In genomic region chr5:34022131-34022705, GRCh38 we compare ENCODE assay signal across 8 cellular contexts. TPM values are rescaled to one million over a fixed set of nuclear protein-coding genes. Genes with fewer than 3 reads are reported as not detected.
DNase-seq lines count a peak whose midpoint lies in the region; ATAC-seq, FAIRE-seq and TF ChIP-seq lines count a peak whose summit lies in the region.

No MANE protein-coding gene starts in this region.

- TF ChIP-seq CTCF in CD4-positive, alpha-beta T cell (IDR thresholded peaks at IDR 0.05), result no peak
- TF ChIP-seq CTCF in K562 (IDR thresholded peaks at IDR 0.05 in 2 of 3, conservative IDR thresholded peaks at IDR 0.05 in 1 of 3; ENCODE audit: insufficient read depth in 2 of 3, low read depth in 1 of 3, low read length in 3 of 3), result no peak

- WGBS in K562 (ENCODE audit: insufficient coverage, low coverage, missing lambda C conversion rate), result 3% methylated on average over 2 of the region's 2 CpGs

- H3K27me3 Mint-ChIP-seq in CD4-positive, alpha-beta T cell, result no peaks in the 10 kb centered on the region

- H3K79me2 ChIP-seq in K562 (ENCODE audit: control insufficient read depth, insufficient read depth, low read length), result no peaks in the 10 kb centered on the region

- no peak overlapping the region for H3K27ac ChIP-seq in CD4-positive, alpha-beta T cell (ENCODE audit: low read depth, low read length)
- no peak overlapping the region for H3K27ac ChIP-seq in K562 (ENCODE audit: extremely low read depth, low read depth, low read length)

- no peak overlapping the region for H3K4me2 ChIP-seq in K562 (ENCODE audit: insufficient read depth, low read length)

- TF ChIP-seq RAD21 in K562 (CRISPR knock-in tag; conservative IDR thresholded peaks at IDR 0.05 in 1 of 2, IDR thresholded peaks at IDR 0.05 in 1 of 2), result no peak

- H3K4me1 Mint-ChIP-seq in CD4-positive, alpha-beta T cell (ENCODE audit: low read depth), result peaks cover 25% of the 10 kb centered on the region

- TF ChIP-seq EP300 in K562 (IDR thresholded peaks at IDR 0.05; ENCODE audit: low read length), result no peak

- peak; percentile 46 for ATAC-seq in CD4-positive, alpha-beta T cell (ENCODE audit: poor library complexity)
- ATAC-seq in GM19452 (IDR thresholded peaks at IDR 0.05; ENCODE audit: unreplicated experiment) (peak; percentile 91), HG03432 (IDR thresholded peaks at IDR 0.05; ENCODE audit: unreplicated experiment) (peak; percentile 97), K562 (peak; percentile 26; the same call in 1 of the 3 replicates)

- in situ Hi-C loops in K562 (cut with MboI), result no loop called here

- intact Hi-C loops in CD4-positive, alpha-beta T cell (cut with DNase I, micrococcal nuclease), result no loop called here
- intact Hi-C loops in K562 (cut with micrococcal nuclease), result no loop called here

- H3K36me3 Mint-ChIP-seq in CD4-positive, alpha-beta T cell (ENCODE audit: low read depth), result peaks cover 40% of the 10 kb centered on the region

- CTCF ChIA-PET in CD4-positive, alpha-beta T cell (lab: Charles Lee), result no interaction called here
- CTCF ChIA-PET in K562 (lab: Yijun Ruan, JAX; ENCODE audit: low intra/inter-chr PET ratio), result no interaction called here

- FAIRE-seq in K562 (lab: Jason Lieb, UNC), result peak; percentile 65

- peak in 1 of 10 experiments; percentile 21 for DNase-seq in CD4-positive, alpha-beta T cell
- DNase-seq in K562 (ENCODE audit: extremely low read depth in 1 of 4, low spot score in 3 of 4), result no peak
- no peak for DNase-seq in cortex of kidney (lab: John Stamatoyannopoulos, UW)
- DNase-seq in NCI-H524 treated with DMSO at 0.1 percent for 48 hours (lab: John Stamatoyannopoulos, UW), result no peak
- no peak for DNase-seq in iPS-NIHi7 (ENCODE audit: extremely low spot score)
- no peak for DNase-seq in amygdala (lab: John Stamatoyannopoulos, UW)

- no peak overlapping the region for H3K9ac ChIP-seq in K562 (ENCODE audit: insufficient read depth in 1 of 2, low read depth in 2 of 2, low read length in 2 of 2)

- no peaks in the 10 kb centered on the region for H3K9me3 ChIP-seq in CD4-positive, alpha-beta T cell (ENCODE audit: control insufficient read depth, low read length)
- no peaks in the 10 kb centered on the region for H3K9me3 ChIP-seq in K562 (replicated peaks; ENCODE audit: control insufficient read depth, insufficient read depth, low read depth, low read length)

- H3K4me3 Mint-ChIP-seq in CD4-positive, alpha-beta T cell, result no peak overlapping the region

- H3K4me1 ChIP-seq in K562 (replicated peaks in 1 of 2; ENCODE audit: control insufficient read depth in 2 of 2, insufficient read depth in 2 of 2, low read length in 2 of 2), result no peaks in the 10 kb centered on the region

- peak overlapping the region; percentile 82 for H3K27ac Mint-ChIP-seq in CD4-positive, alpha-beta T cell

- POLR2A ChIA-PET in CD4-positive, alpha-beta T cell (lab: Charles Lee), result interaction anchor here (1.3 kb wide), 1 partner anchor 14 kb away, joined by 15 read pairs; the partner anchor contains the start of gene AMACR
- POLR2A ChIA-PET in K562 (lab: Yijun Ruan, JAX), result no interaction called here

- H2AFZ ChIP-seq in K562 (ENCODE audit: low read depth, low read length), result no peak overlapping the region

- no peak for TF ChIP-seq POLR2A in K562 (conservative IDR thresholded peaks at IDR 0.05)

- H3K9me3 Mint-ChIP-seq in CD4-positive, alpha-beta T cell, result no peaks in the 10 kb centered on the region

- no peaks in the 10 kb centered on the region for H3K27me3 ChIP-seq in CD4-positive, alpha-beta T cell (ENCODE audit: control insufficient read depth, insufficient read depth, low read length)
- no peaks in the 10 kb centered on the region for H3K27me3 ChIP-seq in K562 (ENCODE audit: control insufficient read depth in 2 of 2, insufficient read depth in 2 of 2, low read length in 2 of 2)

- no peaks in the 10 kb centered on the region for H4K20me1 ChIP-seq in K562 (replicated peaks; ENCODE audit: control insufficient read depth, insufficient read depth, low read length)

- BruUV-seq in K562 (replicated peaks; lab: Mats Ljungman, UMichigan), result no TSS peak

- H3K36me3 ChIP-seq in K562 (ENCODE audit: control insufficient read depth, insufficient read depth, low read length), result no peaks in the 10 kb centered on the region

- no peak overlapping the region for H3K4me3 ChIP-seq in K562

- H3K9me1 ChIP-seq in K562 (ENCODE audit: control insufficient read depth, insufficient read depth, low read length), result no peaks in the 10 kb centered on the region

TF ChIP-seq in K562, 482 proteins besides CTCF, POLR2A, EP300 and RAD21:
- TF ChIP-seq TFE3 (CRISPR knock-in tag; IDR thresholded peaks at IDR 0.05) (no peak), FOSL1 (tag; conservative IDR thresholded peaks at IDR 0.05) (peak; percentile 44; the same call in 1 of the 2 replicates)

RNA-seq across cellular contexts. Expression of gene AMACR, which starts 14.4 kb away (rescaled TPM):
- total RNA-seq in CD4-positive, alpha-beta T cell, result 1 to 10 TPM; 1.3 to 1.4 TPM
- 0.65 and 1.2 TPM in 2 replicates for total RNA-seq in K562 (2011; cell fraction: chromatin; rRNA removed; ENCODE audit: low replicate concordance)
- 0.66 and 1.3 TPM in 2 replicates for total RNA-seq in K562 (2011; cell fraction: nucleolus; rRNA removed)
- total RNA-seq in K562 (2011; cell fraction: nucleoplasm; rRNA removed), result 0.95 and 1.3 TPM in 2 replicates
- total RNA-seq in K562 (2014; rRNA removed) (2.2 and 3.5 TPM in 2 replicates), K562 (2014; rRNA removed; fragmentation: Illumina TruSeq; extraction: Trizol) (4.4 and 4.5 TPM in 2 replicates), K562 (2015; rRNA removed; fragmentation: Illumina TruSeq; extraction: Trizol) (2.1 and 4.0 TPM in 2 replicates), K562 (2021) (4.6 and 5.1 TPM in 2 replicates)
- polyA plus RNA-seq in K562 (2011; rRNA removed) (3.9 and 4.2 TPM in 2 replicates), K562 (2014; fragmentation: Illumina TruSeq; extraction: Trizol) (3.5 and 3.8 TPM in 2 replicates), K562 (2014; fragmentation: Nextera tagmentation; extraction: Ambion mirVana) (under 1 TPM; 0.72 to 0.81 TPM), K562 (2014; rRNA removed) (4.1 and 5.0 TPM in 2 replicates)
- 2.5 and 3.8 TPM in 2 replicates for polyA plus RNA-seq in K562 (2011; cell fraction: cytosol; rRNA removed)
- 0.98 and 1.6 TPM in 2 replicates for polyA plus RNA-seq in K562 (2011; cell fraction: nucleus; rRNA removed)
- 3.3 and 5.1 TPM in 2 replicates for polyA plus RNA-seq in K562 (2012)
- 3.8 and 4.9 TPM in 2 replicates for polyA minus RNA-seq in K562 (2011; rRNA and poly(A)+ RNA removed)
- 1.3 and 3.0 TPM in 2 replicates for polyA minus RNA-seq in K562 (2011; cell fraction: cytosol; rRNA and poly(A)+ RNA removed)
- 1.5 and 1.8 TPM in 2 replicates for polyA minus RNA-seq in K562 (2011; cell fraction: nucleus; rRNA and poly(A)+ RNA removed)

RNA-seq across cellular contexts. Expression of gene C1QTNF3, which starts 20.8 kb away (rescaled TPM):
- total RNA-seq in CD4-positive, alpha-beta T cell, result 1 to 10 TPM; 2.9 to 3.2 TPM
- 3.7 and 5.2 TPM in 2 replicates for total RNA-seq in K562 (2011; cell fraction: chromatin; rRNA removed; ENCODE audit: low replicate concordance)
- total RNA-seq in K562 (2011; cell fraction: nucleolus; rRNA removed), result 1.5 and 2.1 TPM in 2 replicates
- 4.3 and 5.7 TPM in 2 replicates for total RNA-seq in K562 (2011; cell fraction: nucleoplasm; rRNA removed)
- total RNA-seq in K562 (2014; rRNA removed), result 1.7 and 2.9 TPM in 2 replicates
- total RNA-seq in K562 (2014; rRNA removed; fragmentation: Illumina TruSeq; extraction: Trizol), result 1.8 and 2.4 TPM in 2 replicates
- 3.0 and 3.3 TPM in 2 replicates for total RNA-seq in K562 (2015; rRNA removed; fragmentation: Illumina TruSeq; extraction: Trizol)
- total RNA-seq in K562 (2021), result 0.96 and 1.8 TPM in 2 replicates
- 1.9 and 3.0 TPM in 2 replicates for polyA plus RNA-seq in K562 (2011; rRNA removed)
- 0.30 and 1.3 TPM in 2 replicates for polyA plus RNA-seq in K562 (2011; cell fraction: cytosol; rRNA removed)
- polyA plus RNA-seq in K562 (2011; cell fraction: nucleus; rRNA removed), result 6.3 and 11.8 TPM in 2 replicates
- 2.0 and 4.1 TPM in 2 replicates for polyA plus RNA-seq in K562 (2012)
- polyA plus RNA-seq in K562 (2014; fragmentation: Illumina TruSeq; extraction: Trizol), result 1.9 and 2.3 TPM in 2 replicates
- polyA plus RNA-seq in K562 (2014; fragmentation: Nextera tagmentation; extraction: Ambion mirVana), result under 1 TPM; 0.51 to 0.62 TPM
- polyA plus RNA-seq in K562 (2014; rRNA removed), result 2.0 and 2.4 TPM in 2 replicates
- polyA minus RNA-seq in K562 (2011; rRNA and poly(A)+ RNA removed), result 1.9 and 3.8 TPM in 2 replicates
- polyA minus RNA-seq in K562 (2011; cell fraction: cytosol; rRNA and poly(A)+ RNA removed), result not detected in 2 replicates
- polyA minus RNA-seq in K562 (2011; cell fraction: nucleus; rRNA and poly(A)+ RNA removed), result 2.3 and 3.7 TPM in 2 replicates

RNA-seq across cellular contexts. Expression of gene SLC45A2, which starts 37.7 kb away (rescaled TPM):
- total RNA-seq in CD4-positive, alpha-beta T cell, result not detected
- total RNA-seq in K562 (2011; cell fraction: chromatin; rRNA removed; ENCODE audit: low replicate concordance), result not detected in 2 replicates
- total RNA-seq in K562 (2011; cell fraction: nucleolus; rRNA removed), result 0.17 TPM in 1 of 2 replicates, not detected in the other
- total RNA-seq in K562 (2011; cell fraction: nucleoplasm; rRNA removed), result not detected in 2 replicates
- not detected in 2 replicates for total RNA-seq in K562 (2014; rRNA removed)
- total RNA-seq in K562 (2014; rRNA removed; fragmentation: Illumina TruSeq; extraction: Trizol), result 0.06 TPM in 1 of 2 replicates, not detected in the other
- total RNA-seq in K562 (2015; rRNA removed; fragmentation: Illumina TruSeq; extraction: Trizol), result 0.23 and 0.25 TPM in 2 replicates
- 0.13 and 0.16 TPM in 2 replicates for total RNA-seq in K562 (2021)
- not detected in 2 replicates for polyA plus RNA-seq in K562 (2011; rRNA removed)
- polyA plus RNA-seq in K562 (2011; cell fraction: cytosol; rRNA removed), result not detected in 2 replicates
- 0.04 and 0.13 TPM in 2 replicates for polyA plus RNA-seq in K562 (2011; cell fraction: nucleus; rRNA removed)
- polyA plus RNA-seq in K562 (2012), result 0.10 and 0.17 TPM in 2 replicates
- polyA plus RNA-seq in K562 (2014; fragmentation: Illumina TruSeq; extraction: Trizol), result 0.24 TPM in 1 of 2 replicates, not detected in the other
- under 1 TPM; 0.03 to 0.14 TPM for polyA plus RNA-seq in K562 (2014; fragmentation: Nextera tagmentation; extraction: Ambion mirVana)
- polyA plus RNA-seq in K562 (2014; rRNA removed), result 0.26 and 0.29 TPM in 2 replicates
- polyA minus RNA-seq in K562 (2011; rRNA and poly(A)+ RNA removed), result not detected in 2 replicates
- polyA minus RNA-seq in K562 (2011; cell fraction: cytosol; rRNA and poly(A)+ RNA removed), result not detected in 2 replicates
- polyA minus RNA-seq in K562 (2011; cell fraction: nucleus; rRNA and poly(A)+ RNA removed), result not detected in 2 replicates

Comparison
In these comparisons a context has a peak if more than half of its experiments do, and no peak if none do; other contexts are left out.
1. ATAC-seq: peak in every context shown above with its lines; median percentile 97 in HG03432; 91 in GM19452; 46 in CD4-positive, alpha-beta T cell; 26 in K562.